23 cellular contexts compared by ENCODE assay signal in genomic region chr10:42646214-42646613, GRCh38.
"Had no signal": no experiment of that assay in that cellular context is flagged by ENCODE, and none has a peak within 500 bp of the region (broad histone marks: within the 10 kb centered on the region; RNA-seq: fewer than 3 reads in every experiment).

No MANE protein-coding gene starts in this region.

- H3K27me3 Mint-ChIP-seq: activated CD4-positive, alpha-beta memory T cell treated with anti-CD3 and anti-CD28 coated beads, Interleukin-2, amount 10 ng/mL, durations not matched to agents 7 days and 5 days; activated CD4-positive, alpha-beta T cell treated with anti-CD3 and anti-CD28 coated beads, Interleukin-2, amount 10 ng/mL, durations not matched to agents 24 days and 14 days had no signal

- H3K9me3 Mint-ChIP-seq: activated naive CD4-positive, alpha-beta T cell treated with anti-CD3 and anti-CD28 coated beads, Interleukin-2, amount 50 U/mL, for 24 hours; immature natural killer cell; naive thymus-derived CD8-positive, alpha-beta T cell had no signal

- H3K9me3 ChIP-seq: left lung, ovary, prostate gland, spleen, uterus had no signal

- DNase-seq: activated CD4-positive, alpha-beta memory T cell treated with anti-CD3 and anti-CD28 coated beads, Interleukin-2, amount 10 ng/mL, durations not matched to agents 7 days and 5 days; activated CD4-positive, alpha-beta T cell treated with anti-CD3 and anti-CD28 coated beads, Interleukin-2, amount 10 ng/mL, durations not matched to agents 24 days and 14 days; activated gamma-delta T cell; anterior cingulate cortex; central memory CD4-positive, alpha-beta T cell; dermis blood vessel endothelial cell; effector CD8-positive, alpha-beta T cell; immature natural killer cell; kidney glomerular epithelial cell; left lung; naive thymus-derived CD8-positive, alpha-beta T cell; ovary; spleen; stimulated activated CD4-positive, alpha-beta T cell treated with anti-CD3 and anti-CD28 coated beads, Interleukin-4, amount 100 ng/mL, for 24 hours; stimulated activated naive CD8-positive, alpha-beta T cell treated with anti-CD3 and anti-CD28 coated beads, Interleukin-15, Interleukin-2, amounts not matched to agents 100 U/mL and 50 U/mL, for 24 hours; T-helper 17 cell; uterus had no signal

- H3K27ac ChIP-seq: foreskin keratinocyte, left lung, ovary, prostate gland, spleen, uterus had no signal

- H3K27ac Mint-ChIP-seq: activated CD4-positive, alpha-beta memory T cell treated with anti-CD3 and anti-CD28 coated beads, Interleukin-2, amount 10 ng/mL, durations not matched to agents 7 days and 5 days; activated CD4-positive, alpha-beta T cell treated with anti-CD3 and anti-CD28 coated beads, Interleukin-2, amount 10 ng/mL, durations not matched to agents 24 days and 14 days; activated naive CD4-positive, alpha-beta T cell treated with anti-CD3 and anti-CD28 coated beads, Interleukin-2, amount 50 U/mL, for 24 hours; brain; immature natural killer cell; T-helper 17 cell had no signal

- H3K36me3 ChIP-seq: left lung, ovary, prostate gland, spleen, uterus had no signal

- H3K4me1 Mint-ChIP-seq: brain, immature natural killer cell had no signal

- H3K4me3 Mint-ChIP-seq: activated CD4-positive, alpha-beta memory T cell treated with anti-CD3 and anti-CD28 coated beads, Interleukin-2, amount 10 ng/mL, durations not matched to agents 7 days and 5 days; activated CD4-positive, alpha-beta T cell treated with anti-CD3 and anti-CD28 coated beads, Interleukin-2, amount 10 ng/mL, durations not matched to agents 24 days and 14 days; activated naive CD4-positive, alpha-beta T cell treated with anti-CD3 and anti-CD28 coated beads, Interleukin-2, amount 50 U/mL, for 24 hours; brain; immature natural killer cell; naive thymus-derived CD8-positive, alpha-beta T cell; T-helper 17 cell had no signal

- H3K27me3 ChIP-seq: foreskin keratinocyte, left lung, ovary, spleen, uterus had no signal

- H3K36me3 Mint-ChIP-seq: activated naive CD4-positive, alpha-beta T cell treated with anti-CD3 and anti-CD28 coated beads, Interleukin-2, amount 50 U/mL, for 24 hours; brain; immature natural killer cell had no signal

- H3K4me3 ChIP-seq: left lung, lung, ovary, prostate gland, spleen, uterus had no signal

- H3K4me1 ChIP-seq: left lung, prostate gland, spleen, uterus had no signal

- ATAC-seq: activated CD4-positive, CD25-positive, alpha-beta regulatory T cell treated with anti-CD3 and anti-CD28 coated beads, Interleukin-2, amount 50 U/mL, for 24 hours; naive thymus-derived CD8-positive, alpha-beta T cell; stimulated activated naive CD8-positive, alpha-beta T cell treated with anti-CD3 and anti-CD28 coated beads, Interleukin-15, Interleukin-2, amounts not matched to agents 100 U/mL and 50 U/mL, for 24 hours; T-helper 17 cell had no signal
